Comparison of ENCODE assay signal across 1 cellular context in genomic region chr22:48167238-48167637, GRCh38.
TF ChIP-seq lines count a peak whose summit lies in the region.

No MANE protein-coding gene starts in this region.

TF ChIP-seq in Ishikawa, 13 proteins besides CTCF, POLR2A, EP300 and RAD21 (continued from another document):
- TF ChIP-seq TEAD4 (IDR thresholded peaks at IDR 0.05): no peak
- TF ChIP-seq USF1 (IDR thresholded peaks at IDR 0.05): no peak
- no peak for TF ChIP-seq TAF1 (IDR thresholded peaks at IDR 0.05; ENCODE audit: low read depth)
TF ChIP-seq in Ishikawa: peak in this region for 1.
